ENCODE assay signal across 20 cellular contexts in genomic region chr6:108714774-108715414, GRCh38.
DNase-seq lines count a peak whose midpoint lies in the region; ATAC-seq and TF ChIP-seq lines count a peak whose summit lies in the region.
"Had no signal": no experiment of that assay in that cellular context is flagged by ENCODE, and none has a peak within 500 bp of the region (broad histone marks: within the 10 kb centered on the region; RNA-seq: fewer than 3 reads in every experiment).

No MANE protein-coding gene starts in this region.

- TF ChIP-seq POLR2A in prostate gland (IDR thresholded peaks at IDR 0.05): no peak

- H3K4me2 ChIP-seq in mesenchymal stem cell (ENCODE audit: low read length, poor library complexity, severe bottlenecking): no peak overlapping the region

- no peak for DNase-seq in CD4-positive, CD25-positive, alpha-beta regulatory T cell
- peak; percentile 33 for DNase-seq in HuH-7 (ENCODE audit: low spot score)
- peak; percentile 45 for DNase-seq in endodermal cell
- DNase-seq in mesenchymal stem cell: no peak
- DNase-seq in amniotic stem cell (lab: John Stamatoyannopoulos, UW): no peak
- DNase-seq in DMS79 treated with DMSO at 0.1 percent for 48 hours (lab: John Stamatoyannopoulos, UW): no peak
- DNase-seq in prostate gland (ENCODE audit: low spot score): no peak
- DNase-seq: CD4-positive, alpha-beta T cell; effector CD4-positive, alpha-beta T cell; glutamatergic neuron; NCI-H146; NCI-H526; RPMI8226; stimulated activated CD4-positive, alpha-beta T cell treated with anti-CD3 and anti-CD28 coated beads, Interleukin-2, amount 100 ng/mL, for 48 hours had no signal

- no peaks in the 10 kb centered on the region for H3K36me3 Mint-ChIP-seq in CD4-positive, CD25-positive, alpha-beta regulatory T cell
- H3K36me3 Mint-ChIP-seq in endodermal cell (ENCODE audit: low read depth): no peaks in the 10 kb centered on the region
- H3K36me3 Mint-ChIP-seq: naive thymus-derived CD8-positive, alpha-beta T cell; type B pancreatic cell had no signal

- no peaks in the 10 kb centered on the region for H3K9me3 ChIP-seq in CD4-positive, CD25-positive, alpha-beta regulatory T cell (ENCODE audit: control insufficient read depth in 2 of 2, low read length in 2 of 2)
- H3K9me3 ChIP-seq in endodermal cell (ENCODE audit: control insufficient read depth, low read length) (no peaks in the 10 kb centered on the region), mesenchymal stem cell (ENCODE audit: control insufficient read depth, low read length) (no peaks in the 10 kb centered on the region), prostate gland (no peaks in the 10 kb centered on the region)
- H3K9me3 ChIP-seq: body of pancreas had no signal

- H2BK12ac ChIP-seq in mesenchymal stem cell (ENCODE audit: low read length in 2 of 2): no peak overlapping the region

- H2BK120ac ChIP-seq in mesenchymal stem cell (ENCODE audit: low read depth, low read length): no peak overlapping the region

- intact Hi-C loops in prostate gland (cut with DNase I): no loop called here

- no peak for ATAC-seq in CD4-positive, CD25-positive, alpha-beta regulatory T cell (ENCODE audit: low read depth in 2 of 2)
- ATAC-seq: activated T-helper 17 cell treated with anti-CD3 and anti-CD28 coated beads, Interleukin-2, amount 50 U/mL, for 72 hours had no signal

- H3K4me3 ChIP-seq in CD4-positive, CD25-positive, alpha-beta regulatory T cell (ENCODE audit: low read depth, low read length): no peak overlapping the region
- H3K4me3 ChIP-seq in endodermal cell (ENCODE audit: low read length) (no peak overlapping the region), mesenchymal stem cell (ENCODE audit: insufficient read depth in 1 of 2, low read depth in 1 of 2, low read length in 2 of 2) (peak overlapping the region in 1 of 2 experiments; percentile 14), prostate gland (no peak overlapping the region)
- H3K4me3 ChIP-seq: body of pancreas had no signal

- no peaks in the 10 kb centered on the region for H3K9me3 Mint-ChIP-seq in CD4-positive, CD25-positive, alpha-beta regulatory T cell
- H3K9me3 Mint-ChIP-seq in endodermal cell: no peaks in the 10 kb centered on the region
- H3K9me3 Mint-ChIP-seq: activated CD4-positive, alpha-beta T cell treated with anti-CD3 and anti-CD28 coated beads, Interleukin-2, amount 10 ng/mL, durations not matched to agents 24 days and 14 days; activated T-helper 17 cell treated with anti-CD3 and anti-CD28 coated beads, Interleukin-2, amount 50 U/mL, for 72 hours; CD4-positive, alpha-beta T cell; naive thymus-derived CD8-positive, alpha-beta T cell; T-helper 1 cell treated with Interleukin-12 subunit alpha and Interleukin-12 subunit beta and Interleukin-4 antibody, amounts not matched to agents 30 μg/mL and 1 μg/mL, for 36 hours had no signal

- no peak overlapping the region for H4K91ac ChIP-seq in mesenchymal stem cell (ENCODE audit: low read length)

- no peak overlapping the region for H3K4me3 Mint-ChIP-seq in CD4-positive, CD25-positive, alpha-beta regulatory T cell
- no peak overlapping the region for H3K4me3 Mint-ChIP-seq in endodermal cell
- H3K4me3 Mint-ChIP-seq: activated CD4-positive, alpha-beta T cell treated with anti-CD3 and anti-CD28 coated beads, Interleukin-2, amount 10 ng/mL, durations not matched to agents 24 days and 14 days; activated T-helper 17 cell treated with anti-CD3 and anti-CD28 coated beads, Interleukin-2, amount 50 U/mL, for 72 hours; CD4-positive, alpha-beta T cell; T-helper 1 cell treated with Interleukin-12 subunit alpha and Interleukin-12 subunit beta and Interleukin-4 antibody, amounts not matched to agents 30 μg/mL and 1 μg/mL, for 36 hours had no signal

- 91 to 92% methylated on average over 6 to 8 of the region's 8 CpGs for WGBS in endodermal cell (ENCODE audit: insufficient coverage in 1 of 2, insufficient read length in 1 of 2), 2 experiments
- 93% methylated on average over 8 of the region's 8 CpGs for WGBS in mesenchymal stem cell
- 88% methylated on average over 8 of the region's 8 CpGs for WGBS in prostate gland

- no peak overlapping the region for H2AFZ ChIP-seq in mesenchymal stem cell (ENCODE audit: low read depth, low read length)

- no peak overlapping the region for H2BK5ac ChIP-seq in mesenchymal stem cell (ENCODE audit: low read depth, low read length, poor library complexity, severe bottlenecking)

- H3K79me1 ChIP-seq in mesenchymal stem cell (replicated peaks; ENCODE audit: low read length, poor library complexity, severe bottlenecking): no peaks in the 10 kb centered on the region

- H3K23ac ChIP-seq in mesenchymal stem cell (ENCODE audit: low read length in 2 of 2): no peak overlapping the region

- H3K4me1 Mint-ChIP-seq in CD4-positive, CD25-positive, alpha-beta regulatory T cell: peaks cover 0 to 22% (median 3%) of the 10 kb centered on the region in 4 donors
- H3K4me1 Mint-ChIP-seq in endodermal cell: peaks cover 13% of the 10 kb centered on the region

- H3K14ac ChIP-seq in mesenchymal stem cell (ENCODE audit: low read length in 2 of 2): no peak overlapping the region

- peaks cover 13% of the 10 kb centered on the region for H3K4me1 ChIP-seq in CD4-positive, CD25-positive, alpha-beta regulatory T cell (ENCODE audit: control insufficient read depth, insufficient read depth, low read length, poor library complexity, severe bottlenecking)
- H3K4me1 ChIP-seq in endodermal cell (ENCODE audit: control insufficient read depth, insufficient read depth, low read length) (peaks cover 7% of the 10 kb centered on the region), mesenchymal stem cell (ENCODE audit: control insufficient read depth, insufficient read depth, low read depth, low read length) (peaks cover 11% of the 10 kb centered on the region), prostate gland (replicated peaks) (peaks cover 2% of the 10 kb centered on the region)

- peak; percentile 30 for TF ChIP-seq CTCF in endodermal cell (conservative IDR thresholded peaks at IDR 0.05)
- no peak for TF ChIP-seq CTCF in prostate gland (IDR thresholded peaks at IDR 0.05)

- no peak overlapping the region for H2AK5ac ChIP-seq in mesenchymal stem cell (ENCODE audit: low read length, severe bottlenecking)

- H3K36me3 ChIP-seq in CD4-positive, CD25-positive, alpha-beta regulatory T cell (ENCODE audit: control insufficient read depth, insufficient read depth, low read length): no peaks in the 10 kb centered on the region
- H3K36me3 ChIP-seq in endodermal cell (ENCODE audit: control insufficient read depth, insufficient read depth, low read length) (no peaks in the 10 kb centered on the region), mesenchymal stem cell (ENCODE audit: control insufficient read depth in 1 of 2, insufficient read depth in 2 of 2, low read depth in 1 of 2, low read length in 2 of 2) (no peaks in the 10 kb centered on the region), prostate gland (no peaks in the 10 kb centered on the region)

- peak overlapping the region; percentile 16 for H2BK15ac ChIP-seq in mesenchymal stem cell (ENCODE audit: low read depth, poor library complexity, severe bottlenecking)

- no peaks in the 10 kb centered on the region for H3K27me3 ChIP-seq in CD4-positive, CD25-positive, alpha-beta regulatory T cell (ENCODE audit: control insufficient read depth, insufficient read depth, low read length)
- H3K27me3 ChIP-seq in endodermal cell (ENCODE audit: control insufficient read depth, insufficient read depth, low read length, poor library complexity, severe bottlenecking) (no peaks in the 10 kb centered on the region), mesenchymal stem cell (ENCODE audit: control insufficient read depth in 1 of 2, insufficient read depth in 1 of 2, low read length in 2 of 2) (no peaks in the 10 kb centered on the region), prostate gland (replicated peaks; ENCODE audit: insufficient read depth) (no peaks in the 10 kb centered on the region)
- H3K27me3 ChIP-seq: body of pancreas had no signal

- H3K18ac ChIP-seq in mesenchymal stem cell (ENCODE audit: low read depth in 1 of 2, low read length in 2 of 2): no peak overlapping the region

- no peak overlapping the region for H4K8ac ChIP-seq in mesenchymal stem cell (ENCODE audit: low read length)

- H3K27ac Mint-ChIP-seq in CD4-positive, CD25-positive, alpha-beta regulatory T cell: peak overlapping the region in 2 of 3 donors; percentile 74 to 80
- H3K27ac Mint-ChIP-seq in endodermal cell: no peak overlapping the region
- H3K27ac Mint-ChIP-seq: activated CD4-positive, alpha-beta T cell treated with anti-CD3 and anti-CD28 coated beads, Interleukin-2, amount 10 ng/mL, durations not matched to agents 24 days and 14 days; activated T-helper 17 cell treated with anti-CD3 and anti-CD28 coated beads, Interleukin-2, amount 50 U/mL, for 72 hours; CD4-positive, alpha-beta T cell; type B pancreatic cell had no signal

- peak overlapping the region in 1 of 2 experiments; percentile 35 for H3K4ac ChIP-seq in mesenchymal stem cell (ENCODE audit: low read depth in 1 of 2, low read length in 2 of 2)

- H3K9ac ChIP-seq in endodermal cell (ENCODE audit: extremely low read depth, low read length, poor library complexity, severe bottlenecking) (no peak overlapping the region), mesenchymal stem cell (ENCODE audit: low read length) (peak overlapping the region; percentile 34)

- no peak overlapping the region for H3K27ac ChIP-seq in CD4-positive, CD25-positive, alpha-beta regulatory T cell (ENCODE audit: insufficient read depth, low read length, poor library complexity, severe bottlenecking)
- H3K27ac ChIP-seq in endodermal cell (ENCODE audit: low read depth, low read length): no peak overlapping the region
- H3K27ac ChIP-seq in mesenchymal stem cell (ENCODE audit: low read length, poor library complexity, severe bottlenecking): no peak overlapping the region
- no peak overlapping the region for H3K27ac ChIP-seq in prostate gland

- H3K27me3 Mint-ChIP-seq in CD4-positive, CD25-positive, alpha-beta regulatory T cell: peaks cover 5% of the 10 kb centered on the region
- H3K27me3 Mint-ChIP-seq in endodermal cell (ENCODE audit: insufficient read depth): peaks cover 8% of the 10 kb centered on the region
- H3K27me3 Mint-ChIP-seq: activated T-helper 17 cell treated with anti-CD3 and anti-CD28 coated beads, Interleukin-2, amount 50 U/mL, for 72 hours; CD4-positive, alpha-beta T cell had no signal

Comparison
In these comparisons a context has a peak if more than half of its experiments do, and no peak if none do; other contexts are left out.
1. DNase-seq: peak in HuH-7 (single experiment) and endodermal cell (single experiment); none in CD4-positive, CD25-positive, alpha-beta regulatory T cell (0 of 3), mesenchymal stem cell (single experiment), amniotic stem cell (single experiment), DMS79 treated with DMSO at 0.1 percent for 48 hours (single experiment) and prostate gland (single experiment).